In genomic region chr1:152392909-152393308, GRCh38 we compare ENCODE assay signal across 1 cellular context.
TF ChIP-seq lines count a peak whose summit lies in the region.

No MANE protein-coding gene starts in this region.

TF ChIP-seq in HEK293, 187 proteins besides CTCF, POLR2A, EP300 and RAD21 (continued from another document and continues in another):
- no peak for TF ChIP-seq PBX3 (CRISPR knock-in tag; IDR thresholded peaks at IDR 0.05)
- TF ChIP-seq SCRT1 (tag by site-specific recombination; IDR thresholded peaks at IDR 0.05; ENCODE audit: borderline replicate concordance): 0 out of 2 replicates have a peak, but pooled peaks have one; percentile 28
- no peak for TF ChIP-seq GLI4 (tag by site-specific recombination; IDR thresholded peaks at IDR 0.05)
- peak; percentile 89 for TF ChIP-seq ZNF843 (tag by site-specific recombination; IDR thresholded peaks at IDR 0.05)
- no peak for TF ChIP-seq ZNF610 (tag by site-specific recombination; IDR thresholded peaks at IDR 0.05; ENCODE audit: borderline replicate concordance)
- TF ChIP-seq ZNF830 (tag by site-specific recombination; IDR thresholded peaks at IDR 0.05; ENCODE audit: low read depth): no peak
- TF ChIP-seq ZNF157 (tag by site-specific recombination; IDR thresholded peaks at IDR 0.05): no peak
- TF ChIP-seq HIC1 (tag by site-specific recombination; IDR thresholded peaks at IDR 0.05): no peak
- TF ChIP-seq KLF17 (tag by site-specific recombination; IDR thresholded peaks at IDR 0.05): no peak
- TF ChIP-seq TRIM28 (IDR thresholded peaks at IDR 0.05; ENCODE audit: borderline replicate concordance, low read length): no peak
- TF ChIP-seq ZNF10 (tag by site-specific recombination; IDR thresholded peaks at IDR 0.05): no peak
- TF ChIP-seq ZNF239 (tag by site-specific recombination; IDR thresholded peaks at IDR 0.05): no peak
- TF ChIP-seq ZNF501 (tag by site-specific recombination; IDR thresholded peaks at IDR 0.05): no peak
- peak; percentile 80 for TF ChIP-seq KLF1 (tag by site-specific recombination; IDR thresholded peaks at IDR 0.05)
- TF ChIP-seq ZNF623 (tag by site-specific recombination; IDR thresholded peaks at IDR 0.05): no peak
- no peak for TF ChIP-seq ZNF510 (tag by site-specific recombination; IDR thresholded peaks at IDR 0.05; ENCODE audit: insufficient replicate concordance)
- no peak for TF ChIP-seq ZNF596 (tag by site-specific recombination; IDR thresholded peaks at IDR 0.05)
- TF ChIP-seq ZXDB (tag by site-specific recombination; IDR thresholded peaks at IDR 0.05): peak; percentile 69
- TF ChIP-seq ZNF624 (tag by site-specific recombination; IDR thresholded peaks at IDR 0.05): no peak
- no peak for TF ChIP-seq ZNF354C (tag by site-specific recombination; IDR thresholded peaks at IDR 0.05; ENCODE audit: borderline replicate concordance, low read depth)
- TF ChIP-seq KLF7 (tag by site-specific recombination; IDR thresholded peaks at IDR 0.05; ENCODE audit: borderline replicate concordance): peak; percentile 70; the same call in 1 of the 2 replicates
- TF ChIP-seq ZNF169 (tag by site-specific recombination; IDR thresholded peaks at IDR 0.05): no peak
- TF ChIP-seq SCRT2 (tag by site-specific recombination; IDR thresholded peaks at IDR 0.05): peak; percentile 72
- no peak for TF ChIP-seq ZNF221 (tag by site-specific recombination; IDR thresholded peaks at IDR 0.05; ENCODE audit: borderline replicate concordance)
- no peak for TF ChIP-seq ZNF670 (tag by site-specific recombination; IDR thresholded peaks at IDR 0.05; ENCODE audit: low read depth)
- no peak for TF ChIP-seq ZNF121 (tag by site-specific recombination; IDR thresholded peaks at IDR 0.05)
- TF ChIP-seq TSHZ1 (tag by site-specific recombination; IDR thresholded peaks at IDR 0.05; ENCODE audit: borderline replicate concordance): peak; percentile 84; the same call in 1 of the 2 replicates
- TF ChIP-seq ZNF585B (tag by site-specific recombination; IDR thresholded peaks at IDR 0.05): no peak
- no peak for TF ChIP-seq ZNF621 (tag by site-specific recombination; IDR thresholded peaks at IDR 0.05)
- TF ChIP-seq ZNF449 (tag by site-specific recombination; IDR thresholded peaks at IDR 0.05): no peak
- TF ChIP-seq PRDM4 (tag by site-specific recombination; IDR thresholded peaks at IDR 0.05): no peak
- TF ChIP-seq ZNF600 (tag by site-specific recombination; IDR thresholded peaks at IDR 0.05): no peak
- no peak for TF ChIP-seq SP2 (tag by site-specific recombination; IDR thresholded peaks at IDR 0.05)
- TF ChIP-seq SP7 (tag by site-specific recombination; IDR thresholded peaks at IDR 0.05): peak; percentile 68
- no peak for TF ChIP-seq MYNN (tag by site-specific recombination; IDR thresholded peaks at IDR 0.05; ENCODE audit: borderline replicate concordance)
- no peak for TF ChIP-seq ZNF324 (tag by site-specific recombination; IDR thresholded peaks at IDR 0.05)
- no peak for TF ChIP-seq ZNF530 (tag by site-specific recombination; IDR thresholded peaks at IDR 0.05; ENCODE audit: low read depth)
- TF ChIP-seq ZNF639 (tag by site-specific recombination; IDR thresholded peaks at IDR 0.05): no peak
- no peak for TF ChIP-seq EGR2 (tag by site-specific recombination; IDR thresholded peaks at IDR 0.05; ENCODE audit: low read depth)
- no peak for TF ChIP-seq ZNF18 (tag by site-specific recombination; IDR thresholded peaks at IDR 0.05)
- 0 out of 2 replicates have a peak, but pooled peaks have one; percentile 34 for TF ChIP-seq ZNF398 (tag by site-specific recombination; IDR thresholded peaks at IDR 0.05)
- no peak for TF ChIP-seq ZSCAN16 (tag by site-specific recombination; IDR thresholded peaks at IDR 0.05)
- no peak for TF ChIP-seq ZNF211 (tag by site-specific recombination; IDR thresholded peaks at IDR 0.05; ENCODE audit: low read depth)
- TF ChIP-seq KLF16 (tag by site-specific recombination; IDR thresholded peaks at IDR 0.05): no peak
- TF ChIP-seq ZBTB7A (tag by site-specific recombination; IDR thresholded peaks at IDR 0.05; ENCODE audit: low read depth): no peak
- no peak for TF ChIP-seq ZBTB20 (tag by site-specific recombination; IDR thresholded peaks at IDR 0.05)
- no peak for TF ChIP-seq ZNF114 (tag by site-specific recombination; IDR thresholded peaks at IDR 0.05)
- no peak for TF ChIP-seq ZBTB6 (tag by site-specific recombination; IDR thresholded peaks at IDR 0.05)
- peak; percentile 84 for TF ChIP-seq WT1 (tag by site-specific recombination; IDR thresholded peaks at IDR 0.05)
- no peak for TF ChIP-seq HOXC10 (CRISPR knock-in tag; IDR thresholded peaks at IDR 0.05)
- peak; percentile 92 for TF ChIP-seq KLF8 (tag by site-specific recombination; IDR thresholded peaks at IDR 0.05)
